Comparison of ENCODE assay signal across 10 cellular contexts in the genomic region with DNA sequence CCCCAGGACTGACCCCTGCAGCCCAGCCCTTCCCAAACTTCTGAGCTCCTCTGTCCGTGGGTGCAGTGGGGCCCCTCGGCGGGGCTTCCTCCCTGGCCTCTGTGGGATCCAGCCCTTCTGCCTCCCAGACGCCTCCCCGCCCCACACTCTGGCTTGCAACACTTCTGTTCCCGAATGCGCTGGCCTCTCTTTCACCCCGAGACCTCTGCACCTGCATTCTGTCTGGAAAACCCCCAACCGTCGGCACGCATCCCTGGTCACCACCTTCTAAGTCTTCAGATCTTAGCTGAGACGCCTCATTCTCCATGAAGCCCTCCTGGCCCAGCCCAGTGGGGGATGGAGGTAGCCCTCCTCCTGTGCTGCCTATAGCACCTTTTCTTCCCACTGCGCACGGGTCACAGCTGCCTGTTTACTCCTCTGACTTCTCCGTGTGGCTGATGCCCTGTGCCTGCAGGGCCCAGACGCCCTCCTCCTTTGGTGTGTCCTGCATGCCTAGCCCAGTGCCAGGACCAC. TPM values are rescaled to one million over a fixed set of nuclear protein-coding genes. Genes with fewer than 3 reads are reported as not detected.
DNase-seq lines count a peak whose midpoint lies in the region; ATAC-seq, FAIRE-seq and TF ChIP-seq lines count a peak whose summit lies in the region.
"Had no signal": no experiment of that assay in that cellular context is flagged by ENCODE, and none has a peak within 500 bp of the region (broad histone marks: within the 10 kb centered on the region; RNA-seq: fewer than 3 reads in every experiment).

No MANE protein-coding gene starts in this region.

- H3K9me3 ChIP-seq in BE2C (no peaks in the 10 kb centered on the region), HUES48 (ENCODE audit: control insufficient read depth, insufficient read depth, low read length) (no peaks in the 10 kb centered on the region), right lobe of liver (no peaks in the 10 kb centered on the region)

- FAIRE-seq in H54 (lab: Jason Lieb, UNC): no peak
- FAIRE-seq: G401.6 had no signal

- peak; percentile 16 to 42 (median 25) for ATAC-seq in right lobe of liver

- peaks cover 74% of the 10 kb centered on the region for H3K4me1 Mint-ChIP-seq in activated T-helper 1 cell treated with anti-CD3 and anti-CD28 coated beads, Interleukin-12 subunit alpha, Interleukin-12 subunit beta, Interleukin-2, Interleukin-4 antibody, amounts not matched to agents 30 ng/mL and 10 ng/mL and 1 ng/mL, durations not matched to agents 14 hours and 24 hours and 36 hours (ENCODE audit: low read depth)

- H3K4me3 Mint-ChIP-seq in activated T-helper 1 cell treated with anti-CD3 and anti-CD28 coated beads, Interleukin-12 subunit alpha, Interleukin-12 subunit beta, Interleukin-2, Interleukin-4 antibody, amounts not matched to agents 30 ng/mL and 10 ng/mL and 1 ng/mL, durations not matched to agents 14 hours and 24 hours and 36 hours: peak overlapping the region; percentile 80

- TF ChIP-seq CTCF in BE2C (IDR thresholded peaks at IDR 0.05; ENCODE audit: low read depth, low read length) (no peak), right lobe of liver (IDR thresholded peaks at IDR 0.05) (no peak)

- TF ChIP-seq POLR2A in right lobe of liver (IDR thresholded peaks at IDR 0.05) (no peak), H54 (IDR thresholded peaks at IDR 0.05; ENCODE audit: low read depth, low read length) (no peak)

- H3K27me3 Mint-ChIP-seq in activated T-helper 1 cell treated with anti-CD3 and anti-CD28 coated beads, Interleukin-12 subunit alpha, Interleukin-12 subunit beta, Interleukin-2, Interleukin-4 antibody, amounts not matched to agents 30 ng/mL and 10 ng/mL and 1 ng/mL, durations not matched to agents 14 hours and 24 hours and 36 hours (ENCODE audit: insufficient read depth): no peaks in the 10 kb centered on the region

- H3K36me3 ChIP-seq in BE2C (no peaks in the 10 kb centered on the region), HUES48 (ENCODE audit: control insufficient read depth, insufficient read depth, low read length) (no peaks in the 10 kb centered on the region), right lobe of liver (no peaks in the 10 kb centered on the region)

- peaks cover 2% of the 10 kb centered on the region for H3K36me3 Mint-ChIP-seq in activated T-helper 1 cell treated with anti-CD3 and anti-CD28 coated beads, Interleukin-12 subunit alpha, Interleukin-12 subunit beta, Interleukin-2, Interleukin-4 antibody, amounts not matched to agents 30 ng/mL and 10 ng/mL and 1 ng/mL, durations not matched to agents 14 hours and 24 hours and 36 hours (ENCODE audit: low read depth)

- intact Hi-C loops in activated T-helper 1 cell treated with anti-CD3 and anti-CD28 coated beads, Interleukin-12 subunit alpha, Interleukin-12 subunit beta, Interleukin-2, Interleukin-4 antibody, amounts not matched to agents 30 ng/mL and 10 ng/mL and 1 ng/mL, durations not matched to agents 14 hours and 24 hours and 36 hours (cut with micrococcal nuclease): loop anchor here (2.0 to 5.0 kb wide), 2 partner anchors 15 to 749 kb away; a partner anchor contains a TSS
- intact Hi-C loops in right lobe of liver (cut with DNase I): loop anchor here in 1 of 2 donors (10.0 kb wide), 1 partner anchor 83 kb away; no protein-coding TSS in a partner anchor

- H3K27ac ChIP-seq in HUES48 (ENCODE audit: low read depth, low read length) (peak overlapping the region; percentile 51), right lobe of liver (peak overlapping the region; percentile 39 to 76 (median 59))

- DNase-seq in BE2C (peak; percentile 49), right lobe of liver (peak in 2 of 3 donors; percentile 48 to 77), NCI-H524 treated with DMSO at 0.1 percent for 48 hours (lab: John Stamatoyannopoulos, UW) (no peak), NCI-H446 treated with DMSO at 0.1 percent for 48 hours (lab: John Stamatoyannopoulos, UW) (no peak), H54 (ENCODE audit: insufficient read length, low spot score) (no peak), H4 (ENCODE audit: low spot score) (no peak)
- DNase-seq in activated T-helper 1 cell treated with anti-CD3 and anti-CD28 coated beads, Interleukin-12 subunit alpha, Interleukin-12 subunit beta, Interleukin-2, Interleukin-4 antibody, amounts not matched to agents 30 ng/mL and 10 ng/mL and 1 ng/mL, durations not matched to agents 14 hours and 24 hours and 36 hours (ENCODE audit: low spot score): peak; percentile 48

- H3K9ac ChIP-seq in HUES48 (ENCODE audit: low read depth, low read length): no peak overlapping the region

- WGBS in right lobe of liver (ENCODE audit: insufficient coverage, low coverage, low lambda C conversion rate, missing lambda C conversion rate): 17% methylated on average over 6 of the region's 16 CpGs

- H3K27me3 ChIP-seq in BE2C (no peaks in the 10 kb centered on the region), HUES48 (ENCODE audit: control insufficient read depth, insufficient read depth, low read length) (no peaks in the 10 kb centered on the region), right lobe of liver (no peaks in the 10 kb centered on the region)

- H3K27ac Mint-ChIP-seq in activated T-helper 1 cell treated with anti-CD3 and anti-CD28 coated beads, Interleukin-12 subunit alpha, Interleukin-12 subunit beta, Interleukin-2, Interleukin-4 antibody, amounts not matched to agents 30 ng/mL and 10 ng/mL and 1 ng/mL, durations not matched to agents 14 hours and 24 hours and 36 hours: peak overlapping the region; percentile 95

- peaks cover 43% of the 10 kb centered on the region for H3K4me1 ChIP-seq in BE2C
- peaks cover 10% of the 10 kb centered on the region for H3K4me1 ChIP-seq in HUES48 (ENCODE audit: control insufficient read depth, insufficient read depth, low read length)
- H3K4me1 ChIP-seq in right lobe of liver: peaks cover 0 to 25% (median 2%) of the 10 kb centered on the region in 4 donors

- no peaks in the 10 kb centered on the region for H3K9me3 Mint-ChIP-seq in activated T-helper 1 cell treated with anti-CD3 and anti-CD28 coated beads, Interleukin-12 subunit alpha, Interleukin-12 subunit beta, Interleukin-2, Interleukin-4 antibody, amounts not matched to agents 30 ng/mL and 10 ng/mL and 1 ng/mL, durations not matched to agents 14 hours and 24 hours and 36 hours

- H3K4me3 ChIP-seq in BE2C (ENCODE audit: low read depth, low read length): peak overlapping the region; percentile 14; the same call in 1 of the 2 replicates
- H3K4me3 ChIP-seq in HUES48 (ENCODE audit: low read depth, low read length): no peak overlapping the region
- H3K4me3 ChIP-seq in right lobe of liver: no peak overlapping the region

RNA-seq across cellular contexts. Expression of a gene that starts 26.4 kb away (rescaled TPM):
- polyA plus RNA-seq in BE2C (2012; ENCODE audit: insufficient read depth, insufficient read length, low read depth): not detected
- not detected in 2 replicates for total RNA-seq in activated T-helper 1 cell treated with anti-CD3 and anti-CD28 coated beads, Interleukin-12 subunit alpha, Interleukin-12 subunit beta, Interleukin-2, Interleukin-4 antibody, amounts not matched to agents 30 ng/mL and 10 ng/mL and 1 ng/mL, durations not matched to agents 14 hours and 24 hours and 36 hours
- total RNA-seq in right lobe of liver: not detected
- total RNA-seq in H4 (2014; rRNA removed; shearing (Covaris generic)): not detected in 2 replicates
- total RNA-seq: urinary bladder had no signal
- polyA plus RNA-seq: urinary bladder had no signal

RNA-seq across cellular contexts. Expression of a gene that starts 43.8 kb away (rescaled TPM):
- 12.0 TPM for polyA plus RNA-seq in BE2C (2012; ENCODE audit: insufficient read depth, insufficient read length, low read depth)
- total RNA-seq in activated T-helper 1 cell treated with anti-CD3 and anti-CD28 coated beads, Interleukin-12 subunit alpha, Interleukin-12 subunit beta, Interleukin-2, Interleukin-4 antibody, amounts not matched to agents 30 ng/mL and 10 ng/mL and 1 ng/mL, durations not matched to agents 14 hours and 24 hours and 36 hours: 39.4 and 39.6 TPM in 2 replicates
- total RNA-seq in right lobe of liver: 1 to 10 TPM in 4 of 6 experiments, under 1 TPM in 2; 0.57 to 2.0 (median 1.4) TPM
- 154 and 157 TPM in 2 replicates for total RNA-seq in H4 (2014; rRNA removed; shearing (Covaris generic))

Comparison
In these comparisons a context has a peak if more than half of its experiments do, and no peak if none do; other contexts are left out.
1. DNase-seq: peak in BE2C (single experiment), activated T-helper 1 cell treated with anti-CD3 and anti-CD28 coated beads, Interleukin-12 subunit alpha, Interleukin-12 subunit beta, Interleukin-2, Interleukin-4 antibody, amounts not matched to agents 30 ng/mL and 10 ng/mL and 1 ng/mL, durations not matched to agents 14 hours and 24 hours and 36 hours (single experiment) and right lobe of liver (2 of 3); none in NCI-H524 treated with DMSO at 0.1 percent for 48 hours (single experiment), NCI-H446 treated with DMSO at 0.1 percent for 48 hours (single experiment), H54 (single experiment) and H4 (single experiment).
2. RNA of a gene that starts 43.8 kb away (total RNA-seq): 154 to 157 TPM in H4 and 39.4 to 39.6 TPM in activated T-helper 1 cell treated with anti-CD3 and anti-CD28 coated beads, Interleukin-12 subunit alpha, Interleukin-12 subunit beta, Interleukin-2, Interleukin-4 antibody, amounts not matched to agents 30 ng/mL and 10 ng/mL and 1 ng/mL, durations not matched to agents 14 hours and 24 hours and 36 hours; 0.57 to 2.0 TPM in right lobe of liver; every median in the first group is over 10 times any median in the second.